ENCODE assay signal across 9 cellular contexts in genomic region chr18:13268035-13268700, GRCh38. TPM values are rescaled to one million over a fixed set of nuclear protein-coding genes. Genes with fewer than 3 reads are reported as not detected.
A peak's percentile ranks its signal among the peaks of the same experiment; 100 is the strongest.
DNase-seq lines count a peak whose midpoint lies in the region; ATAC-seq, FAIRE-seq and TF ChIP-seq lines count a peak whose summit lies in the region.
"Had no signal": no experiment of that assay in that cellular context is flagged by ENCODE, and none has a peak within 500 bp of the region (broad histone marks: within the 10 kb centered on the region; RNA-seq: fewer than 3 reads in every experiment).

No MANE protein-coding gene starts in this region.

- WGBS in endodermal cell (ENCODE audit: insufficient coverage in 1 of 2, insufficient read length in 1 of 2), 2 experiments = 15 to 46% methylated on average over 4 to 8 of the region's 8 CpGs
- no CpG with 5 or more reads among the region's 8 CpGs for WGBS in neuronal stem cell (ENCODE audit: extremely low coverage in 2 of 2, insufficient read length in 2 of 2, insufficient replicate concordance in 1 of 2), 2 donors

- no peaks in the 10 kb centered on the region for H3K4me1 ChIP-seq in endodermal cell (ENCODE audit: control insufficient read depth, insufficient read depth, low read length)
- peaks cover 0 to 5% of the 10 kb centered on the region in 2 donors for H3K4me1 ChIP-seq in neuronal stem cell (ENCODE audit: control insufficient read depth in 2 of 2, insufficient read depth in 1 of 2, low read depth in 1 of 2, low read length in 2 of 2)

- H2AFZ ChIP-seq in neuronal stem cell (ENCODE audit: low read length) = peak overlapping the region; percentile 45

- DNase-seq in AG20443 (ENCODE audit: low spot score) (peak; percentile 57), MG63 (peak; percentile 26), endodermal cell (peak; percentile 89), neuronal stem cell (ENCODE audit: low spot score) (peak; percentile 44), D721Med (ENCODE audit: insufficient read length, low spot score) (no peak)
- no peak for DNase-seq in activated effector memory CD4-positive, alpha-beta T cell treated with Interleukin-2 at 50 U/mL for 16 hours

- H3K27me3 Mint-ChIP-seq in endodermal cell (ENCODE audit: insufficient read depth) = no peaks in the 10 kb centered on the region

- H3K9me3 ChIP-seq in MG63 (no peaks in the 10 kb centered on the region), endodermal cell (ENCODE audit: control insufficient read depth, low read length) (no peaks in the 10 kb centered on the region), neuronal stem cell (replicated peaks in 1 of 2; ENCODE audit: control insufficient read depth in 2 of 2, insufficient read depth in 1 of 2, low read depth in 1 of 2, low read length in 2 of 2) (no peaks in the 10 kb centered on the region)

- TF ChIP-seq CTCF in endodermal cell (conservative IDR thresholded peaks at IDR 0.05) (peak; percentile 31), D721Med (IDR thresholded peaks at IDR 0.05; ENCODE audit: insufficient read depth, missing control alignments) (no peak)

- H3K4me3 ChIP-seq in MG63 = no peak overlapping the region
- no peak overlapping the region for H3K4me3 ChIP-seq in endodermal cell (ENCODE audit: low read length)
- no peak overlapping the region for H3K4me3 ChIP-seq in neuronal stem cell (ENCODE audit: low read length in 2 of 2)

- no peak overlapping the region for H2BK5ac ChIP-seq in neuronal stem cell (ENCODE audit: low read length)

- no peak overlapping the region for H2BK15ac ChIP-seq in neuronal stem cell (ENCODE audit: low read length)

- H3K27ac Mint-ChIP-seq in endodermal cell = peak overlapping the region; percentile 84

- no peak for FAIRE-seq in D721Med (lab: Jason Lieb, UNC)

- no peak overlapping the region for H2BK120ac ChIP-seq in neuronal stem cell (ENCODE audit: low read depth, low read length)

- H3K27me3 ChIP-seq in MG63 (no peaks in the 10 kb centered on the region), endodermal cell (ENCODE audit: control insufficient read depth, insufficient read depth, low read length, poor library complexity, severe bottlenecking) (no peaks in the 10 kb centered on the region), neuronal stem cell (ENCODE audit: control insufficient read depth in 3 of 3, insufficient read depth in 3 of 3, low read depth in 1 of 3, low read length in 3 of 3) (no peaks in the 10 kb centered on the region)

- ATAC-seq in GM18870 (IDR thresholded peaks at IDR 0.05; ENCODE audit: unreplicated experiment) (no peak), HG03439 (IDR thresholded peaks at IDR 0.05; ENCODE audit: unreplicated experiment) (no peak)

- no peak overlapping the region for H4K8ac ChIP-seq in neuronal stem cell (ENCODE audit: low read depth, low read length)

- no peak overlapping the region for H3K9ac ChIP-seq in endodermal cell (ENCODE audit: extremely low read depth, low read length, poor library complexity, severe bottlenecking)
- no peak overlapping the region for H3K9ac ChIP-seq in neuronal stem cell (ENCODE audit: low read depth, low read length, poor library complexity)

- no peak overlapping the region for H3K14ac ChIP-seq in neuronal stem cell (ENCODE audit: low read length)

- H2BK12ac ChIP-seq in neuronal stem cell (ENCODE audit: low read length) = no peak overlapping the region

- H3K9me3 Mint-ChIP-seq in endodermal cell = no peaks in the 10 kb centered on the region

- H3K4me1 Mint-ChIP-seq in endodermal cell = peaks cover 17% of the 10 kb centered on the region

- H2AK5ac ChIP-seq in neuronal stem cell (ENCODE audit: low read depth, low read length) = no peak overlapping the region

- H3K4me3 Mint-ChIP-seq in endodermal cell = no peak overlapping the region

- H3K18ac ChIP-seq in neuronal stem cell (ENCODE audit: low read length) = peak overlapping the region; percentile 7

- no peak overlapping the region for H4K91ac ChIP-seq in neuronal stem cell (ENCODE audit: low read depth, low read length, poor library complexity)

- H3K36me3 ChIP-seq in MG63 = no peaks in the 10 kb centered on the region
- H3K36me3 ChIP-seq in endodermal cell (ENCODE audit: control insufficient read depth, insufficient read depth, low read length) = no peaks in the 10 kb centered on the region
- H3K36me3 ChIP-seq in neuronal stem cell (replicated peaks in 1 of 2; ENCODE audit: control insufficient read depth in 2 of 2, insufficient read depth in 2 of 2, low read length in 2 of 2) = no peaks in the 10 kb centered on the region

- H3K4ac ChIP-seq in neuronal stem cell (ENCODE audit: low read length) = no peak overlapping the region

- H3K79me1 ChIP-seq in neuronal stem cell (ENCODE audit: low read depth, low read length) = no peaks in the 10 kb centered on the region

- H3K27ac ChIP-seq in endodermal cell (ENCODE audit: low read depth, low read length) (peak overlapping the region; percentile 29), neuronal stem cell (replicated peaks; ENCODE audit: low read length) (no peak overlapping the region)

- H3K4me2 ChIP-seq in neuronal stem cell (ENCODE audit: insufficient read depth, low read length, poor library complexity, severe bottlenecking) = no peak overlapping the region

- H3K36me3 Mint-ChIP-seq in endodermal cell (ENCODE audit: low read depth) = no peaks in the 10 kb centered on the region

- H3K23ac ChIP-seq in neuronal stem cell (ENCODE audit: low read depth, low read length, poor library complexity) = no peak overlapping the region

RNA-seq across cellular contexts. Expression of gene LDLRAD4, which starts 49.6 kb away (rescaled TPM):
- total RNA-seq in MG63 (2014; rRNA removed; shearing (Covaris generic); ENCODE audit: low replicate concordance) = 0.02 and 0.36 TPM in 2 replicates
- total RNA-seq in endodermal cell = 10 to 100 TPM; 14.9 to 15.1 TPM
- polyA plus RNA-seq in endodermal cell (2013, experiment 1 of 2) = 22.2 TPM
- 26.3 TPM for polyA plus RNA-seq in endodermal cell (2013, experiment 2 of 2)
- 1.5 TPM for polyA plus RNA-seq in neuronal stem cell (2013, experiment 1 of 2)
- 1.1 TPM for polyA plus RNA-seq in neuronal stem cell (2013, experiment 2 of 2)
- total RNA-seq: HT1080 had no signal

Comparison
In these comparisons a context has a peak if more than half of its experiments do, and no peak if none do; other contexts are left out.
1. DNase-seq: peak in AG20443 (single experiment), MG63 (single experiment), endodermal cell (single experiment) and neuronal stem cell (single experiment); none in D721Med (single experiment) and activated effector memory CD4-positive, alpha-beta T cell treated with Interleukin-2 at 50 U/mL for 16 hours (single experiment).
2. RNA of gene LDLRAD4, which starts 49.6 kb away (total RNA-seq): 14.9 to 15.1 TPM in endodermal cell; 0.02 to 0.36 TPM in MG63; every median in the first group is over 10 times any median in the second.